8 cellular contexts compared by ENCODE assay signal in genomic region chr20:25750220-25750764, GRCh38. TPM values are rescaled to one million over a fixed set of nuclear protein-coding genes. Genes with fewer than 3 reads are reported as not detected.
A peak's percentile ranks its signal among the peaks of the same experiment; 100 is the strongest.
DNase-seq lines count a peak whose midpoint lies in the region; ATAC-seq and TF ChIP-seq lines count a peak whose summit lies in the region.

No MANE protein-coding gene starts in this region.

- no peaks in the 10 kb centered on the region for H3K9me3 Mint-ChIP-seq in CD4-positive, CD25-positive, alpha-beta regulatory T cell

- peak overlapping the region in 3 of 4 donors; percentile 88 to 94 (median 92) for H3K4me3 Mint-ChIP-seq in CD4-positive, CD25-positive, alpha-beta regulatory T cell

- H3K4me2 ChIP-seq in MM.1S (ENCODE audit: low read depth, low read length) (peak overlapping the region; percentile 97), osteoblast (ENCODE audit: insufficient read depth, low read length) (peak overlapping the region; percentile 78)

- H3F3A ChIP-seq in MM.1S (ENCODE audit: insufficient read depth, low read length): no peaks in the 10 kb centered on the region

- no peaks in the 10 kb centered on the region for H3K36me3 ChIP-seq in CD4-positive, CD25-positive, alpha-beta regulatory T cell (ENCODE audit: control insufficient read depth, insufficient read depth, low read length)
- H3K36me3 ChIP-seq in MM.1S (replicated peaks; ENCODE audit: insufficient read depth, low read length) (no peaks in the 10 kb centered on the region), osteoblast (ENCODE audit: insufficient read depth, low read length) (no peaks in the 10 kb centered on the region)
- H3K36me3 ChIP-seq in effector memory CD4-positive, alpha-beta T cell (ENCODE audit: control insufficient read depth, insufficient read depth, low read length): no peaks in the 10 kb centered on the region

- H3K27me3 Mint-ChIP-seq in CD4-positive, CD25-positive, alpha-beta regulatory T cell: no peaks in the 10 kb centered on the region

- no peaks in the 10 kb centered on the region for H4K20me1 ChIP-seq in MM.1S (ENCODE audit: insufficient read depth, low read length)
- H4K20me1 ChIP-seq in osteoblast (ENCODE audit: insufficient read depth, low read length): no peaks in the 10 kb centered on the region

- no peak for DNase-seq in CD4-positive, CD25-positive, alpha-beta regulatory T cell
- DNase-seq in MM.1S (no peak), osteoblast (ENCODE audit: insufficient read length, low spot score, missing footprints) (peak; percentile 14), GF-D8 (lab: John Stamatoyannopoulos, UW) (no peak), NCI-H1694 (lab: John Stamatoyannopoulos, UW) (no peak), foreskin melanocyte (no peak)
- DNase-seq in effector memory CD4-positive, alpha-beta T cell: no peak

- H3K9me3 ChIP-seq in CD4-positive, CD25-positive, alpha-beta regulatory T cell (ENCODE audit: control insufficient read depth in 2 of 2, low read length in 2 of 2): no peaks in the 10 kb centered on the region
- H3K9me3 ChIP-seq in MM.1S (replicated peaks; ENCODE audit: insufficient read depth, low read length) (no peaks in the 10 kb centered on the region), osteoblast (ENCODE audit: low read depth, low read length) (no peaks in the 10 kb centered on the region)
- H3K9me3 ChIP-seq in effector memory CD4-positive, alpha-beta T cell (ENCODE audit: control insufficient read depth, low read length): no peaks in the 10 kb centered on the region

- H3K9me2 ChIP-seq in MM.1S (replicated peaks; ENCODE audit: insufficient read depth, low read length): no peaks in the 10 kb centered on the region

- peaks cover 0 to 18% (median 3%) of the 10 kb centered on the region in 4 donors for H3K4me1 Mint-ChIP-seq in CD4-positive, CD25-positive, alpha-beta regulatory T cell

- H2AFZ ChIP-seq in MM.1S (ENCODE audit: low read length) (peak overlapping the region; percentile 100), osteoblast (ENCODE audit: low read length) (peak overlapping the region; percentile 84)

- peak overlapping the region in 2 of 3 donors; percentile 81 to 88 for H3K27ac Mint-ChIP-seq in CD4-positive, CD25-positive, alpha-beta regulatory T cell

- H3K27me3 ChIP-seq in CD4-positive, CD25-positive, alpha-beta regulatory T cell (ENCODE audit: control insufficient read depth, insufficient read depth, low read length): no peaks in the 10 kb centered on the region
- H3K27me3 ChIP-seq in MM.1S (replicated peaks; ENCODE audit: insufficient read depth, low read length): no peaks in the 10 kb centered on the region
- H3K27me3 ChIP-seq in effector memory CD4-positive, alpha-beta T cell (replicated peaks; ENCODE audit: control insufficient read depth, insufficient read depth, low read length, poor library complexity, severe bottlenecking): no peaks in the 10 kb centered on the region
- no peaks in the 10 kb centered on the region for H3K27me3 ChIP-seq in osteoblast (ENCODE audit: insufficient read depth, low read length)

- H3K4me3 ChIP-seq in CD4-positive, CD25-positive, alpha-beta regulatory T cell (ENCODE audit: low read depth, low read length): peak overlapping the region; percentile 69
- H3K4me3 ChIP-seq in MM.1S (ENCODE audit: low read length) (peak overlapping the region; percentile 70), osteoblast (ENCODE audit: insufficient read depth, low read length) (peak overlapping the region; percentile 65)
- peak overlapping the region; percentile 38 for H3K4me3 ChIP-seq in effector memory CD4-positive, alpha-beta T cell (ENCODE audit: insufficient read depth, low read depth, low read length, poor library complexity, severe bottlenecking)

- H3K79me2 ChIP-seq in MM.1S (ENCODE audit: low read length) (no peaks in the 10 kb centered on the region), osteoblast (ENCODE audit: insufficient read depth, low read length) (no peaks in the 10 kb centered on the region)

- H3K9ac ChIP-seq in MM.1S (ENCODE audit: low read length): peak overlapping the region; percentile 69; the same call in 1 of the 2 replicates

- H3K4me1 ChIP-seq in CD4-positive, CD25-positive, alpha-beta regulatory T cell (ENCODE audit: control insufficient read depth, insufficient read depth, low read length, poor library complexity, severe bottlenecking): peaks cover 4% of the 10 kb centered on the region
- H3K4me1 ChIP-seq in MM.1S (ENCODE audit: low read length): no peaks in the 10 kb centered on the region
- H3K4me1 ChIP-seq in effector memory CD4-positive, alpha-beta T cell (ENCODE audit: control insufficient read depth, insufficient read depth, low read length, poor library complexity, severe bottlenecking): peaks cover 3% of the 10 kb centered on the region
- no peaks in the 10 kb centered on the region for H3K4me1 ChIP-seq in osteoblast (ENCODE audit: insufficient read depth, low read length)

- TF ChIP-seq CTCF in MM.1S (IDR thresholded peaks at IDR 0.05; ENCODE audit: low read length) (no peak), osteoblast (IDR thresholded peaks at IDR 0.05; ENCODE audit: extremely low read depth, low read depth, low read length) (no peak)

- ATAC-seq in CD4-positive, CD25-positive, alpha-beta regulatory T cell (ENCODE audit: low read depth in 2 of 2): no peak
- no peak for ATAC-seq in GM21390 (IDR thresholded peaks at IDR 0.05; ENCODE audit: unreplicated experiment)

- no peak overlapping the region for H3K27ac ChIP-seq in CD4-positive, CD25-positive, alpha-beta regulatory T cell (ENCODE audit: insufficient read depth, low read length, poor library complexity, severe bottlenecking)
- H3K27ac ChIP-seq in MM.1S (ENCODE audit: low read length) (no peak overlapping the region), osteoblast (ENCODE audit: low read depth, low read length) (no peak overlapping the region)
- no peak overlapping the region for H3K27ac ChIP-seq in effector memory CD4-positive, alpha-beta T cell (ENCODE audit: insufficient read depth, low read length, poor library complexity, severe bottlenecking)

- H3K36me3 Mint-ChIP-seq in CD4-positive, CD25-positive, alpha-beta regulatory T cell: no peaks in the 10 kb centered on the region

RNA-seq across cellular contexts. Expression of gene ZNF337, which starts 53.6 kb away (rescaled TPM):
- total RNA-seq in CD4-positive, CD25-positive, alpha-beta regulatory T cell: 18.1 TPM
- polyA plus RNA-seq in CD4-positive, CD25-positive, alpha-beta regulatory T cell: 10 to 100 TPM in 3 of 4 donors, 1 to 10 TPM in 1; 7.1 to 15.9 (median 11.0) TPM
- total RNA-seq in osteoblast: 8.3 and 9.7 TPM in 2 replicates
